ENCODE assay signal across 15 cellular contexts in the genomic region with DNA sequence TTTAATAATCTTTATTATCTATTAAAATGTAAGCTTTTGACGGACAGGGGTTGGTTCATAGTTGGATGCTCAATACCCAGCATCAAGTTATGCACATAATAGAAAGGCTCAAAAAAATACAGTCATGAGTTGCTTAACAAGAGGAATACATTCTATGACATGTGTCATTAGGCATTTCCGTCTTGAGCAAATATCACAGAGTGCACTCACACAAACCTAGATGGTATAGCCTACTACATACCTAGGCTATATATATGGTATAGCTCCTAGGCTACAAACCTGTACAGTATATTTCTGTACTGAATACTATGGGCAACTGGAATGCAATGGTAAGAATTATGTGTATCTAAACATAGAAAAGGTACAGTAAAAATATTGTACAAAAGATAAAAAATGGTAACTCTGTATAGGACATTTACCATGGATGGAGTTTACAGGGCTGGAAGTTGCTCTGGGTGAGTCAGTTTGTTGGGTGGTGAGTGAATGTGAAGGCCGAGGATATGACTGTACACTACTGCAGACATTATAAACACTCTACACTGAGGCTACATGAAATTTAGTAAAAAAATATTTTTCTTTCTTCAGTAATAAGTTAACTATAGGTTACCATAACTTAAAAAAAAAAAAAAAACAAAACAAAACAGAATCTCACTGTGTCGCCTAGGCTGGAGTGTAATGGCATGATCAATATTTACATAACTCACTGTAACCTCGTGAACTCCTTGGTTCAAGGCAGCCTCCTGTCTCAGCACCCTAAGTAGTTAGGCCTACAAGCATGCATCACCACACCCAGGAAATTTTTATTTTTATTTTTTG.
DNase-seq lines count a peak whose midpoint lies in the region; ATAC-seq and TF ChIP-seq lines count a peak whose summit lies in the region.
"Had no signal": no experiment of that assay in that cellular context is flagged by ENCODE, and none has a peak within 500 bp of the region (broad histone marks: within the 10 kb centered on the region; RNA-seq: fewer than 3 reads in every experiment).

No MANE protein-coding gene starts in this region.

- H3K27ac Mint-ChIP-seq in activated CD4-positive, alpha-beta T cell treated with anti-CD3 and anti-CD28 coated beads for 36 hours: no peak overlapping the region
- no peak overlapping the region for H3K27ac Mint-ChIP-seq in stimulated activated effector memory CD8-positive, alpha-beta T cell treated with anti-CD3 and anti-CD28 coated beads, Interleukin-12 subunit alpha, Interleukin-12 subunit beta, amount 100 ng/mL, for 72 hours
- H3K27ac Mint-ChIP-seq: natural killer cell; stimulated activated memory B cell treated with anti-CD40 and anti-IgM and Interleukin-4, amounts not matched to agents 10 μg/mL and 1 μg/mL and 100 μg/mL, for 72 hours had no signal

- POLR2A ChIA-PET in activated CD4-positive, alpha-beta T cell treated with anti-CD3 and anti-CD28 coated beads for 36 hours (lab: Charles Lee): no interaction called here

- no peak overlapping the region for H3K4me3 Mint-ChIP-seq in activated CD4-positive, alpha-beta T cell treated with anti-CD3 and anti-CD28 coated beads for 36 hours
- H3K4me3 Mint-ChIP-seq in stimulated activated effector memory CD8-positive, alpha-beta T cell treated with anti-CD3 and anti-CD28 coated beads, Interleukin-12 subunit alpha, Interleukin-12 subunit beta, amount 100 ng/mL, for 72 hours: no peak overlapping the region
- H3K4me3 Mint-ChIP-seq: natural killer cell; stimulated activated memory B cell treated with anti-CD40 and anti-IgM and Interleukin-4, amounts not matched to agents 10 μg/mL and 1 μg/mL and 100 μg/mL, for 72 hours had no signal

- H3K9me3 Mint-ChIP-seq in activated CD4-positive, alpha-beta T cell treated with anti-CD3 and anti-CD28 coated beads for 36 hours (ENCODE audit: low read depth): no peaks in the 10 kb centered on the region
- no peaks in the 10 kb centered on the region for H3K9me3 Mint-ChIP-seq in stimulated activated effector memory CD8-positive, alpha-beta T cell treated with anti-CD3 and anti-CD28 coated beads, Interleukin-12 subunit alpha, Interleukin-12 subunit beta, amount 100 ng/mL, for 72 hours
- H3K9me3 Mint-ChIP-seq: natural killer cell; stimulated activated memory B cell treated with anti-CD40 and anti-IgM and Interleukin-4, amounts not matched to agents 10 μg/mL and 1 μg/mL and 100 μg/mL, for 72 hours had no signal

- peak; percentile 5 for DNase-seq in activated CD4-positive, alpha-beta T cell treated with anti-CD3 and anti-CD28 coated beads for 36 hours
- DNase-seq in activated CD4-positive, alpha-beta T cell treated with anti-CD3 and anti-CD28 coated beads for 48 hours: no peak
- peak; percentile 85 for DNase-seq in amniotic epithelial cell (ENCODE audit: low read depth)
- DNase-seq in foreskin keratinocyte: peak; percentile 70 to 88
- no peak for DNase-seq in stimulated activated effector memory CD8-positive, alpha-beta T cell treated with anti-CD3 and anti-CD28 coated beads, Interleukin-12 subunit alpha, Interleukin-12 subunit beta, amount 100 ng/mL, for 72 hours (ENCODE audit: low spot score in 2 of 2)
- no peak for DNase-seq in NCI-H146 (lab: John Stamatoyannopoulos, UW)
- DNase-seq in GM10266 (ENCODE audit: extremely low spot score): no peak
- DNase-seq: 8988T; activated CD4-positive, alpha-beta T cell treated with anti-CD3 and anti-CD28 coated beads, Interleukin-2, amount 50 U/mL, for 4 hours; activated naive CD4-positive, alpha-beta T cell treated with Interleukin-2 at 50 U/mL for 16 hours; effector CD8-positive, alpha-beta T cell; natural killer cell; NCI-H524 treated with DMSO at 0.1 percent for 48 hours had no signal

- H3K27ac ChIP-seq in foreskin keratinocyte: no peak overlapping the region

- intact Hi-C loops in activated CD4-positive, alpha-beta T cell treated with anti-CD3 and anti-CD28 coated beads for 36 hours (cut with DNase I, micrococcal nuclease): no loop called here

- peak; percentile 51 for ATAC-seq in activated CD4-positive, alpha-beta T cell treated with anti-CD3 and anti-CD28 coated beads for 36 hours
- ATAC-seq in foreskin keratinocyte: peak; percentile 96
- ATAC-seq in stimulated activated effector memory CD8-positive, alpha-beta T cell treated with anti-CD3 and anti-CD28 coated beads, Interleukin-12 subunit alpha, Interleukin-12 subunit beta, amount 100 ng/mL, for 72 hours: peak; percentile 53
- no peak for ATAC-seq in GM21423 (IDR thresholded peaks at IDR 0.05; ENCODE audit: unreplicated experiment)
- ATAC-seq: natural killer cell; stimulated activated memory B cell treated with anti-CD40 and anti-IgM and Interleukin-4, amounts not matched to agents 10 μg/mL and 1 μg/mL and 100 μg/mL, for 72 hours had no signal

- no peak for TF ChIP-seq CTCF in foreskin keratinocyte (conservative IDR thresholded peaks at IDR 0.05)
- no peak for TF ChIP-seq CTCF in GM10266 (IDR thresholded peaks at IDR 0.05; ENCODE audit: control insufficient read depth, insufficient read depth, low read depth, missing control alignments)

- H3K4me1 Mint-ChIP-seq in activated CD4-positive, alpha-beta T cell treated with anti-CD3 and anti-CD28 coated beads for 36 hours: no peaks in the 10 kb centered on the region
- no peaks in the 10 kb centered on the region for H3K4me1 Mint-ChIP-seq in stimulated activated effector memory CD8-positive, alpha-beta T cell treated with anti-CD3 and anti-CD28 coated beads, Interleukin-12 subunit alpha, Interleukin-12 subunit beta, amount 100 ng/mL, for 72 hours
- H3K4me1 Mint-ChIP-seq: natural killer cell; stimulated activated memory B cell treated with anti-CD40 and anti-IgM and Interleukin-4, amounts not matched to agents 10 μg/mL and 1 μg/mL and 100 μg/mL, for 72 hours had no signal

- CTCF ChIA-PET in activated CD4-positive, alpha-beta T cell treated with anti-CD3 and anti-CD28 coated beads for 36 hours (lab: Charles Lee): no interaction called here

- H3K27me3 Mint-ChIP-seq in activated CD4-positive, alpha-beta T cell treated with anti-CD3 and anti-CD28 coated beads for 36 hours: no peaks in the 10 kb centered on the region
- H3K27me3 Mint-ChIP-seq: stimulated activated memory B cell treated with anti-CD40 and anti-IgM and Interleukin-4, amounts not matched to agents 10 μg/mL and 1 μg/mL and 100 μg/mL, for 72 hours had no signal

- H3K27me3 ChIP-seq in foreskin keratinocyte: no peaks in the 10 kb centered on the region

- H3K36me3 Mint-ChIP-seq in activated CD4-positive, alpha-beta T cell treated with anti-CD3 and anti-CD28 coated beads for 36 hours (ENCODE audit: low read depth): peaks cover 26% of the 10 kb centered on the region
- H3K36me3 Mint-ChIP-seq in stimulated activated effector memory CD8-positive, alpha-beta T cell treated with anti-CD3 and anti-CD28 coated beads, Interleukin-12 subunit alpha, Interleukin-12 subunit beta, amount 100 ng/mL, for 72 hours: peaks cover 50% of the 10 kb centered on the region
- H3K36me3 Mint-ChIP-seq: natural killer cell had no signal

- peaks cover 6% of the 10 kb centered on the region for H3K4me1 ChIP-seq in foreskin keratinocyte

Comparison
In these comparisons a context has a peak if more than half of its experiments do, and no peak if none do; other contexts are left out.
1. DNase-seq: peak in activated CD4-positive, alpha-beta T cell treated with anti-CD3 and anti-CD28 coated beads for 36 hours (single experiment), amniotic epithelial cell (single experiment) and foreskin keratinocyte (2 of 2); none in activated CD4-positive, alpha-beta T cell treated with anti-CD3 and anti-CD28 coated beads for 48 hours (single experiment), stimulated activated effector memory CD8-positive, alpha-beta T cell treated with anti-CD3 and anti-CD28 coated beads, Interleukin-12 subunit alpha, Interleukin-12 subunit beta, amount 100 ng/mL, for 72 hours (0 of 2), NCI-H146 (single experiment) and GM10266 (single experiment).